25 cellular contexts compared by ENCODE assay signal in the genomic region with DNA sequence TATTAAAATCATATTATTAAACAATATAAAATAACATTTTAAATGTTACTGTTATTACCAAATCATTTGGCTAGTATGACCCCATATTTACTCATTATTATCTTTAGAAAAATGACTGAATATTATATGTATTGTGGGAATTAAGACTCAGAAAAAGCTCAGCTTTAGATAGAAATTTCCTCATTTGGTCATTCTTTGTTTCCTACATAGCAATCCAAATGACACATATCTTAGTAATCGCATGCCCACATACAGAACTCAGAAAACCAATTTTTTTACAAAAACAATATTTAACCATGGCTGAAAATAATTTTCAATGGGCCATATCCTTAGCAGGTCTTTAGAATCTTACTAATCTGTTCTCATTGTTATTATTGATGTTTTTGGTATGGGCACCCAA. TPM values are rescaled to one million over a fixed set of nuclear protein-coding genes. Genes with fewer than 3 reads are reported as not detected.
DNase-seq lines count a peak whose midpoint lies in the region; ATAC-seq and TF ChIP-seq lines count a peak whose summit lies in the region.
"Had no signal": no experiment of that assay in that cellular context is flagged by ENCODE, and none has a peak within 500 bp of the region (broad histone marks: within the 10 kb centered on the region; RNA-seq: fewer than 3 reads in every experiment).

No MANE protein-coding gene starts in this region.

- H3K4me3 ChIP-seq in PC-3 (ENCODE audit: low read length): no peak overlapping the region
- H3K4me3 ChIP-seq in fibroblast of lung (replicated peaks in 1 of 4; ENCODE audit: control extremely low read depth in 1 of 4, insufficient read depth in 1 of 4, low read depth in 3 of 4, low read length in 4 of 4): no peak overlapping the region
- no peak overlapping the region for H3K4me3 ChIP-seq in osteoblast (ENCODE audit: insufficient read depth, low read length)
- H3K4me3 ChIP-seq: BLaER1 treated with 17β-estradiol and CSF1 and Interleukin-3, amounts not matched to agents 10 nM and 100 nM; GM12878; MG63 had no signal

- H2AFZ ChIP-seq in PC-3 (ENCODE audit: low read length) (no peak overlapping the region), fibroblast of lung (ENCODE audit: low read length) (no peak overlapping the region), osteoblast (ENCODE audit: low read length) (no peak overlapping the region)

- no peaks in the 10 kb centered on the region for H3K79me2 ChIP-seq in PC-3 (ENCODE audit: low read length)
- no peaks in the 10 kb centered on the region for H3K79me2 ChIP-seq in fibroblast of lung (ENCODE audit: control insufficient read depth, insufficient read depth, low read length)
- no peaks in the 10 kb centered on the region for H3K79me2 ChIP-seq in osteoblast (ENCODE audit: insufficient read depth, low read length)

- no peak overlapping the region for H3K9ac ChIP-seq in PC-3 (ENCODE audit: low read length)
- no peak overlapping the region for H3K9ac ChIP-seq in fibroblast of lung (ENCODE audit: insufficient read depth, low read length)
- H3K9ac ChIP-seq: BLaER1 treated with 17β-estradiol and CSF1 and Interleukin-3, amounts not matched to agents 10 nM and 100 nM had no signal

- no peaks in the 10 kb centered on the region for H3K9me2 ChIP-seq in PC-3 (replicated peaks; ENCODE audit: low read length)

- peaks cover 2% of the 10 kb centered on the region for H3K27me3 Mint-ChIP-seq in glutamatergic neuron (ENCODE audit: unreplicated experiment)

- POLR2A ChIA-PET in PC-3 (lab: Charles Lee; ENCODE audit: unreplicated experiment): no interaction called here

- H3K4me2 ChIP-seq in PC-3 (ENCODE audit: low read length) (no peak overlapping the region), fibroblast of lung (ENCODE audit: extremely low read depth, insufficient read depth, low read length) (no peak overlapping the region), osteoblast (ENCODE audit: insufficient read depth, low read length) (no peak overlapping the region)
- H3K4me2 ChIP-seq: BLaER1 treated with 17β-estradiol and CSF1 and Interleukin-3, amounts not matched to agents 10 nM and 100 nM had no signal

- H3K9me3 Mint-ChIP-seq in glutamatergic neuron (ENCODE audit: unreplicated experiment): no peaks in the 10 kb centered on the region
- H3K9me3 Mint-ChIP-seq: CD4-positive, alpha-beta T cell had no signal

- CTCF ChIA-PET in PC-3 (lab: Charles Lee): no interaction called here

- no TSS peak for BruUV-seq in PC-3 (replicated peaks; lab: Mats Ljungman, UMichigan)

- H3K27me3 ChIP-seq in PC-3 (ENCODE audit: low read length) (no peaks in the 10 kb centered on the region), fibroblast of lung (ENCODE audit: control insufficient read depth, insufficient read depth, low read length) (no peaks in the 10 kb centered on the region), osteoblast (ENCODE audit: insufficient read depth, low read length) (no peaks in the 10 kb centered on the region)
- H3K27me3 ChIP-seq: BLaER1 treated with 17β-estradiol and CSF1 and Interleukin-3, amounts not matched to agents 10 nM and 100 nM; MG63 had no signal

- DNase-seq in ELR (ENCODE audit: low read depth): peak; percentile 18
- peak; percentile 43 for DNase-seq in PC-3
- peak; percentile 4 to 16 for DNase-seq in fibroblast of lung (ENCODE audit: low read depth in 2 of 2)
- DNase-seq in osteoblast (ENCODE audit: insufficient read length, low spot score, missing footprints): peak; percentile 62
- DNase-seq in glutamatergic neuron: no peak
- no peak for DNase-seq in stimulated activated naive CD4-positive, alpha-beta T cell (lab: John Stamatoyannopoulos, UW)
- no peak for DNase-seq in COR-L47 (lab: John Stamatoyannopoulos, UW)
- DNase-seq in NCI-H1417 (lab: John Stamatoyannopoulos, UW): no peak
- DNase-seq: AML-193; CD4-positive, alpha-beta T cell; DMS53; KBM-7; MG63; NCI-H1694; NCI-H2029 treated with DMSO at 0.1 percent for 48 hours; NCI-H2227 treated with DMSO at 0.1 percent for 48 hours; NCI-H526 treated with DMSO at 0.1 percent for 48 hours; SHP77 had no signal

- H3K9me3 ChIP-seq in PC-3 (ENCODE audit: low read length) (no peaks in the 10 kb centered on the region), fibroblast of lung (ENCODE audit: control insufficient read depth, insufficient read depth, low read depth, low read length) (no peaks in the 10 kb centered on the region), osteoblast (ENCODE audit: low read depth, low read length) (no peaks in the 10 kb centered on the region)
- H3K9me3 ChIP-seq: BLaER1 treated with 17β-estradiol and CSF1 and Interleukin-3, amounts not matched to agents 10 nM and 100 nM; MG63 had no signal

- H4K20me1 ChIP-seq in PC-3 (ENCODE audit: low read length): no peaks in the 10 kb centered on the region
- H4K20me1 ChIP-seq in fibroblast of lung (ENCODE audit: control insufficient read depth, extremely low read depth, insufficient read depth, low read length): no peaks in the 10 kb centered on the region
- no peaks in the 10 kb centered on the region for H4K20me1 ChIP-seq in osteoblast (ENCODE audit: insufficient read depth, low read length)
- H4K20me1 ChIP-seq: BLaER1 treated with 17β-estradiol and CSF1 and Interleukin-3, amounts not matched to agents 10 nM and 100 nM had no signal

- H3K36me3 ChIP-seq in PC-3 (ENCODE audit: low read depth, low read length) (no peaks in the 10 kb centered on the region), fibroblast of lung (ENCODE audit: control insufficient read depth, insufficient read depth, low read length) (no peaks in the 10 kb centered on the region), osteoblast (ENCODE audit: insufficient read depth, low read length) (no peaks in the 10 kb centered on the region)
- H3K36me3 ChIP-seq: BLaER1 treated with 17β-estradiol and CSF1 and Interleukin-3, amounts not matched to agents 10 nM and 100 nM; MG63 had no signal

- H3K4me1 ChIP-seq in PC-3 (ENCODE audit: insufficient read depth, low read length): peaks cover 18% of the 10 kb centered on the region
- H3K4me1 ChIP-seq in fibroblast of lung (ENCODE audit: control insufficient read depth, extremely low read depth, insufficient read depth, low read length): no peaks in the 10 kb centered on the region
- peaks cover 7% of the 10 kb centered on the region for H3K4me1 ChIP-seq in osteoblast (ENCODE audit: insufficient read depth, low read length)
- H3K4me1 ChIP-seq: BLaER1 treated with 17β-estradiol and CSF1 and Interleukin-3, amounts not matched to agents 10 nM and 100 nM had no signal

- H3K4me1 Mint-ChIP-seq in glutamatergic neuron (ENCODE audit: low read depth, unreplicated experiment): no peaks in the 10 kb centered on the region

- intact Hi-C loops in PC-3 (cut with micrococcal nuclease): no loop called here

- TF ChIP-seq CTCF in PC-3 (conservative IDR thresholded peaks at IDR 0.05; ENCODE audit: low read depth, low read length) (no peak), fibroblast of lung (conservative IDR thresholded peaks at IDR 0.05 in 1 of 2, IDR thresholded peaks at IDR 0.05 in 1 of 2; ENCODE audit: low read depth in 1 of 2, low read length in 2 of 2) (no peak), osteoblast (IDR thresholded peaks at IDR 0.05; ENCODE audit: extremely low read depth, low read depth, low read length) (no peak), glutamatergic neuron (IDR thresholded peaks at IDR 0.05; ENCODE audit: partially characterized antibody, unreplicated experiment) (no peak)

- H3K27ac ChIP-seq in PC-3 (ENCODE audit: low read length) (no peak overlapping the region), fibroblast of lung (ENCODE audit: insufficient read depth, low read length) (no peak overlapping the region), osteoblast (ENCODE audit: low read depth, low read length) (peak overlapping the region; percentile 76)
- H3K27ac ChIP-seq: BLaER1 treated with 17β-estradiol and CSF1 and Interleukin-3, amounts not matched to agents 10 nM and 100 nM; RWPE1 had no signal

- no peak overlapping the region for H3K4me3 Mint-ChIP-seq in glutamatergic neuron (ENCODE audit: unreplicated experiment)
- H3K4me3 Mint-ChIP-seq: CD4-positive, alpha-beta T cell had no signal

- no peak for ATAC-seq in PC-3
- ATAC-seq: GM12878, HCT116 had no signal

- H3K27ac Mint-ChIP-seq in glutamatergic neuron (ENCODE audit: unreplicated experiment): no peak overlapping the region
- H3K27ac Mint-ChIP-seq: CD4-positive, alpha-beta T cell had no signal

- H3K36me3 Mint-ChIP-seq in glutamatergic neuron (ENCODE audit: unreplicated experiment): no peaks in the 10 kb centered on the region

- H3F3A ChIP-seq in PC-3 (ENCODE audit: low read length, unreplicated experiment): no peaks in the 10 kb centered on the region

RNA-seq across cellular contexts. Expression of gene TSLP, which starts 53.8 kb away (rescaled TPM):
- total RNA-seq in PC-3 (2014; rRNA removed) (not detected in 2 replicates), fibroblast of lung (9.2 and 18.7 TPM in 2 replicates), osteoblast (0.88 and 1.1 TPM in 2 replicates), glutamatergic neuron (ENCODE audit: unreplicated experiment) (not detected)
- 4.6 and 20.6 TPM in 2 replicates for polyA plus RNA-seq in fibroblast of lung
- 3.7 and 15.2 TPM in 2 replicates for polyA plus RNA-seq in fibroblast of lung (2012)
- 0.24 and 3.5 TPM in 2 replicates for polyA minus RNA-seq in fibroblast of lung (ENCODE audit: low replicate concordance)
- total RNA-seq: A172; CD4-positive, alpha-beta T cell; Daoy; GM12878; SK-MEL-5 had no signal

Comparison
In these comparisons a context has a peak if more than half of its experiments do, and no peak if none do; other contexts are left out.
1. DNase-seq: peak in ELR (single experiment), PC-3 (single experiment), fibroblast of lung (2 of 2) and osteoblast (single experiment); none in glutamatergic neuron (single experiment), stimulated activated naive CD4-positive, alpha-beta T cell (0 of 6), COR-L47 (single experiment) and NCI-H1417 (0 of 3).